6 cellular contexts compared by ENCODE assay signal in the genomic region with DNA sequence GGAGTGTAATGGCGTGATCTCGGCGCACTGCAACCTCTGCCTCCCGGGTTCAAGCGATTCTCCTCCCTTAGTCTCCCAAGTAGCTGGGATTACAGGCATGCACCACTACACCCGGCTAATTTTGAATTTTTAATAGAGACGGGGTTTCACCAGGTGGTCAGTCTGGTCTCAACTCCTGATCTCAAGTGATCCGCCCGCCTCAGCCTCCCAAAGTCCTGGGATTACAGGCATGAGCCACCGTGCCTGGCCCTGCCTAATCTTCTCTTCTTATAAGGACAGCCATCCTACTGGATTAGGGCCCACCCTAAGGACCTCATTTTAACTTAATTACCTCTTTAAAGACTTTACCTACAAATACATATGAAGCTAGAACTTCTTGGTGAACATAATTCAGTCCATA. TPM values are rescaled to one million over a fixed set of nuclear protein-coding genes. Genes with fewer than 3 reads are reported as not detected.
DNase-seq lines count a peak whose midpoint lies in the region; ATAC-seq, FAIRE-seq and TF ChIP-seq lines count a peak whose summit lies in the region.
"Not testable (repeated sequence)": the region's sequence is repeated elsewhere in the genome, so short reads cannot be mapped to it uniquely, and the experiment has no call there.

No MANE protein-coding gene starts in this region.

- not testable (repeated sequence) for TF ChIP-seq EP300 in K562 (IDR thresholded peaks at IDR 0.05; ENCODE audit: low read length)

- not testable (repeated sequence) for H3K36me3 Mint-ChIP-seq in GM23338 (ENCODE audit: low read depth)

- H3K79me2 ChIP-seq in GM23338 (replicated peaks; ENCODE audit: insufficient read depth); K562 (ENCODE audit: control insufficient read depth, insufficient read depth, low read length); hepatocyte: not testable (repeated sequence)

- H3K27ac Mint-ChIP-seq in GM23338 = not testable (repeated sequence)

- not testable (repeated sequence) for H3K9me2 ChIP-seq in GM23338 (ENCODE audit: insufficient read depth); hepatocyte (replicated peaks; ENCODE audit: insufficient read depth)

- FAIRE-seq in K562 (lab: Jason Lieb, UNC) = not testable (repeated sequence)

- DNase-seq in GM23338 (ENCODE audit: low spot score); Panc1 (ENCODE audit: low read depth, low spot score); K562 (ENCODE audit: extremely low read depth in 1 of 4, low spot score in 3 of 4); hepatocyte (ENCODE audit: low spot score); right lobe of liver; prostate gland (ENCODE audit: low spot score): not testable (repeated sequence)

- not testable (repeated sequence) for ATAC-seq in GM23338, Panc1, K562, right lobe of liver

- H4K20me1 ChIP-seq in GM23338 (replicated peaks; ENCODE audit: insufficient read depth); K562 (replicated peaks; ENCODE audit: control insufficient read depth, insufficient read depth, low read length); hepatocyte (ENCODE audit: insufficient read depth, poor library complexity, severe bottlenecking): not testable (repeated sequence)

- not testable (repeated sequence) for H3K27ac ChIP-seq in GM23338 (ENCODE audit: low read depth); K562 (ENCODE audit: extremely low read depth, low read depth, low read length)
- H3K27ac ChIP-seq in Panc1 (ENCODE audit: low read length) = peak overlapping the region; percentile 55
- peak overlapping the region; percentile 91 for H3K27ac ChIP-seq in hepatocyte
- peak overlapping the region; percentile 86 to 93 (median 91) for H3K27ac ChIP-seq in right lobe of liver
- H3K27ac ChIP-seq in prostate gland = peak overlapping the region; percentile 84

- 78% methylated on average over 10 of the region's 10 CpGs for WGBS in K562 (ENCODE audit: insufficient coverage, low coverage, missing lambda C conversion rate)
- 88% methylated on average over 10 of the region's 10 CpGs for WGBS in hepatocyte (ENCODE audit: low lambda C conversion rate, missing lambda C conversion rate)
- WGBS in right lobe of liver (ENCODE audit: insufficient coverage, low coverage, low lambda C conversion rate, missing lambda C conversion rate) = 97% methylated on average over 10 of the region's 10 CpGs
- WGBS in prostate gland = 95% methylated on average over 10 of the region's 10 CpGs

- H3K9me3 ChIP-seq in Panc1 (ENCODE audit: control insufficient read depth, insufficient read depth, low read depth, low read length); K562 (replicated peaks; ENCODE audit: control insufficient read depth, insufficient read depth, low read depth, low read length); hepatocyte (ENCODE audit: low read depth); right lobe of liver; prostate gland: not testable (repeated sequence)

- not testable (repeated sequence) for H3K27me3 Mint-ChIP-seq in GM23338 (ENCODE audit: insufficient read depth, low read depth, poor library complexity)

- not testable (repeated sequence) for TF ChIP-seq POLR2A in K562 (conservative IDR thresholded peaks at IDR 0.05); right lobe of liver (IDR thresholded peaks at IDR 0.05); prostate gland (IDR thresholded peaks at IDR 0.05)

- H3K9ac ChIP-seq in K562 (ENCODE audit: insufficient read depth in 1 of 2, low read depth in 2 of 2, low read length in 2 of 2) = not testable (repeated sequence)

- H3K4me3 ChIP-seq in GM23338; Panc1 (ENCODE audit: low read depth in 2 of 2, low read length in 2 of 2); K562; hepatocyte; right lobe of liver; prostate gland: not testable (repeated sequence)

- H2AFZ ChIP-seq in GM23338 (peak overlapping the region; percentile 84), K562 (ENCODE audit: low read depth, low read length) (peak overlapping the region; percentile 100; the same call in 1 of the 2 replicates)
- H2AFZ ChIP-seq in hepatocyte = not testable (repeated sequence)

- not testable (repeated sequence) for H3F3A ChIP-seq in GM23338 (replicated peaks; ENCODE audit: low read depth)

- H3K4me2 ChIP-seq in GM23338; K562 (ENCODE audit: insufficient read depth, low read length); hepatocyte: not testable (repeated sequence)

- in situ Hi-C loops in Panc1 (cut with HindIII; ENCODE audit: low pct_unique_long_range_greater_than_20kb, low sequenced_read_pairs) = not testable (repeated sequence)
- in situ Hi-C loops in K562 (cut with MboI) = loop anchor here (5.0 kb wide), 1 partner anchor 117 kb away; a partner anchor contains a TSS

- not testable (repeated sequence) for TF ChIP-seq RAD21 in K562 (CRISPR knock-in tag; conservative IDR thresholded peaks at IDR 0.05 in 1 of 2, IDR thresholded peaks at IDR 0.05 in 1 of 2)

- not testable (repeated sequence) for H3K36me3 ChIP-seq in GM23338 (ENCODE audit: insufficient read depth); Panc1 (ENCODE audit: control insufficient read depth, insufficient read depth, low read length); K562 (ENCODE audit: control insufficient read depth, insufficient read depth, low read length); hepatocyte (replicated peaks; ENCODE audit: insufficient read depth, low read depth); right lobe of liver; prostate gland

- not testable (repeated sequence) for TF ChIP-seq CTCF in GM23338 (conservative IDR thresholded peaks at IDR 0.05; ENCODE audit: low read depth in 2 of 2); Panc1 (IDR thresholded peaks at IDR 0.05); K562 (IDR thresholded peaks at IDR 0.05 in 2 of 3, conservative IDR thresholded peaks at IDR 0.05 in 1 of 3; ENCODE audit: insufficient read depth in 2 of 3, low read depth in 1 of 3, low read length in 3 of 3); hepatocyte (IDR thresholded peaks at IDR 0.05; ENCODE audit: poor library complexity); right lobe of liver (IDR thresholded peaks at IDR 0.05); prostate gland (IDR thresholded peaks at IDR 0.05)

- H3K9me1 ChIP-seq in K562 (ENCODE audit: control insufficient read depth, insufficient read depth, low read length) = not testable (repeated sequence)

- H3K9me3 Mint-ChIP-seq in GM23338 = not testable (repeated sequence)

- intact Hi-C loops in Panc1 (cut with micrococcal nuclease; ENCODE audit: unreplicated experiment); K562 (cut with micrococcal nuclease); right lobe of liver (cut with DNase I): not testable (repeated sequence)
- intact Hi-C loops in prostate gland (cut with DNase I) = loop anchor here (5.0 kb wide), 1 partner anchor 48 kb away; a partner anchor contains a TSS

- POLR2A ChIA-PET in Panc1 (lab: Charles Lee) = interaction anchor here (0.6 kb wide), 1 partner anchor 50 kb away, joined by 3 read pairs; no protein-coding TSS in a partner anchor
- POLR2A ChIA-PET in K562 (lab: Yijun Ruan, JAX) = interaction anchor here (0.6 to 1.7 kb wide), 6 partner anchors 11 to 801 kb away, joined by 3 to 6 read pairs (median 3); no protein-coding TSS in a partner anchor

- peaks cover 26% of the 10 kb centered on the region for H3K4me1 Mint-ChIP-seq in GM23338

- not testable (repeated sequence) for BruUV-seq in Panc1 (replicated peaks; lab: Mats Ljungman, UMichigan); K562 (replicated peaks; lab: Mats Ljungman, UMichigan)

- not testable (repeated sequence) for H3K27me3 ChIP-seq in GM23338 (ENCODE audit: insufficient read depth); Panc1 (ENCODE audit: control insufficient read depth, insufficient read depth, low read length); K562 (ENCODE audit: control insufficient read depth in 2 of 2, insufficient read depth in 2 of 2, low read length in 2 of 2); hepatocyte; right lobe of liver; prostate gland (replicated peaks; ENCODE audit: insufficient read depth)

- not testable (repeated sequence) for H3K4me3 Mint-ChIP-seq in GM23338

- CTCF ChIA-PET in Panc1 (lab: Charles Lee) = interaction anchor here (0.7 kb wide), 1 partner anchor 65 kb away, joined by 7 read pairs; no protein-coding TSS in a partner anchor
- CTCF ChIA-PET in K562 (lab: Yijun Ruan, JAX; ENCODE audit: low intra/inter-chr PET ratio) = not testable (repeated sequence)

- peaks cover 20% of the 10 kb centered on the region for H3K4me1 ChIP-seq in GM23338 (ENCODE audit: insufficient read depth)
- peaks cover 30% of the 10 kb centered on the region for H3K4me1 ChIP-seq in Panc1 (ENCODE audit: control insufficient read depth, insufficient read depth, low read length)
- peaks cover 9 to 29% of the 10 kb centered on the region in 2 experiments for H3K4me1 ChIP-seq in K562 (replicated peaks in 1 of 2; ENCODE audit: control insufficient read depth in 2 of 2, insufficient read depth in 2 of 2, low read length in 2 of 2)
- peaks cover 41% of the 10 kb centered on the region for H3K4me1 ChIP-seq in hepatocyte (ENCODE audit: insufficient read depth)
- peaks cover 0 to 63% (median 28%) of the 10 kb centered on the region in 4 donors for H3K4me1 ChIP-seq in right lobe of liver
- H3K4me1 ChIP-seq in prostate gland (replicated peaks) = peaks cover 21% of the 10 kb centered on the region

RNA-seq across cellular contexts. Expression of a gene that starts 48.3 kb away (rescaled TPM):
- 63.6 and 64.0 TPM in 2 replicates for total RNA-seq in GM23338 (2014; rRNA removed; shearing (Covaris generic))
- polyA plus RNA-seq in GM23338 (2016; fragmentation: Nextera tagmentation; extraction: Ambion mirVana) (54.9 and 58.1 TPM in 2 replicates), K562 (2011; rRNA removed) (99.9 and 181 TPM in 2 replicates), K562 (2014; fragmentation: Illumina TruSeq; extraction: Trizol) (83.0 and 84.4 TPM in 2 replicates), K562 (2014; fragmentation: Nextera tagmentation; extraction: Ambion mirVana) (1 to 10 TPM in 1 of 2 experiments, under 1 TPM in 1; 0.70 to 3.1 TPM), K562 (2014; rRNA removed) (51.1 and 52.3 TPM in 2 replicates), hepatocyte (310 and 327 TPM in 2 replicates)
- total RNA-seq in Panc1 (2021; ENCODE audit: unreplicated experiment) (197 TPM), K562 (2014; rRNA removed) (59.2 and 74.5 TPM in 2 replicates), K562 (2014; rRNA removed; fragmentation: Illumina TruSeq; extraction: Trizol) (34.2 and 41.2 TPM in 2 replicates), K562 (2015; rRNA removed; fragmentation: Illumina TruSeq; extraction: Trizol) (72.3 and 72.6 TPM in 2 replicates), K562 (2021) (76.7 and 80.4 TPM in 2 replicates), hepatocyte (157 and 163 TPM in 2 replicates), right lobe of liver (100 to 1,000 TPM; 115 to 371 (median 261) TPM), prostate gland (100 to 1,000 TPM in 1 of 2 donors, 10 to 100 TPM in 1; 98.1 to 190 TPM)
- 331 TPM for polyA plus RNA-seq in Panc1 (2012; ENCODE audit: insufficient read length)
- 8.3 and 17.4 TPM in 2 replicates for total RNA-seq in K562 (2011; cell fraction: chromatin; rRNA removed; ENCODE audit: low replicate concordance)
- total RNA-seq in K562 (2011; cell fraction: nucleolus; rRNA removed) = 17.3 and 17.6 TPM in 2 replicates
- 13.9 and 15.0 TPM in 2 replicates for total RNA-seq in K562 (2011; cell fraction: nucleoplasm; rRNA removed)
- 113 and 128 TPM in 2 replicates for polyA plus RNA-seq in K562 (2011; cell fraction: cytosol; rRNA removed)
- 68.2 and 102 TPM in 2 replicates for polyA plus RNA-seq in K562 (2011; cell fraction: nucleus; rRNA removed)
- polyA plus RNA-seq in K562 (2012) = 68.8 and 135 TPM in 2 replicates
- 62.2 and 82.4 TPM in 2 replicates for polyA minus RNA-seq in K562 (2011; rRNA and poly(A)+ RNA removed)
- 51.4 and 98.5 TPM in 2 replicates for polyA minus RNA-seq in K562 (2011; cell fraction: cytosol; rRNA and poly(A)+ RNA removed)
- 7.0 and 20.3 TPM in 2 replicates for polyA minus RNA-seq in K562 (2011; cell fraction: nucleus; rRNA and poly(A)+ RNA removed)

RNA-seq across cellular contexts. Expression of a gene that starts 50.6 kb away (rescaled TPM):
- 41.2 and 48.2 TPM in 2 replicates for total RNA-seq in GM23338 (2014; rRNA removed; shearing (Covaris generic))
- 16.7 and 19.5 TPM in 2 replicates for polyA plus RNA-seq in GM23338 (2016; fragmentation: Nextera tagmentation; extraction: Ambion mirVana)
- total RNA-seq in Panc1 (2021; ENCODE audit: unreplicated experiment) = 600 TPM
- polyA plus RNA-seq in Panc1 (2012; ENCODE audit: insufficient read length) = 1,018 TPM
- total RNA-seq in K562 (2011; cell fraction: chromatin; rRNA removed; ENCODE audit: low replicate concordance) = 229 and 471 TPM in 2 replicates
- 275 and 311 TPM in 2 replicates for total RNA-seq in K562 (2011; cell fraction: nucleolus; rRNA removed)
- 234 and 268 TPM in 2 replicates for total RNA-seq in K562 (2011; cell fraction: nucleoplasm; rRNA removed)
- total RNA-seq in K562 (2014; rRNA removed) = 11.0 and 38.7 TPM in 2 replicates
- total RNA-seq in K562 (2014; rRNA removed; fragmentation: Illumina TruSeq; extraction: Trizol) = 8.5 and 10.7 TPM in 2 replicates
- total RNA-seq in K562 (2015; rRNA removed; fragmentation: Illumina TruSeq; extraction: Trizol) = 16.7 and 17.7 TPM in 2 replicates
- total RNA-seq in K562 (2021) = 33.6 and 37.9 TPM in 2 replicates
- 28.8 and 56.9 TPM in 2 replicates for polyA plus RNA-seq in K562 (2011; rRNA removed)
- 31.0 and 40.4 TPM in 2 replicates for polyA plus RNA-seq in K562 (2011; cell fraction: cytosol; rRNA removed)
- polyA plus RNA-seq in K562 (2011; cell fraction: nucleus; rRNA removed) = 155 and 194 TPM in 2 replicates
- polyA plus RNA-seq in K562 (2012) = 31.3 and 40.0 TPM in 2 replicates
- polyA plus RNA-seq in K562 (2014; fragmentation: Illumina TruSeq; extraction: Trizol) = 10.9 and 16.9 TPM in 2 replicates
- polyA plus RNA-seq in K562 (2014; fragmentation: Nextera tagmentation; extraction: Ambion mirVana) = 1 to 10 TPM; 1.3 to 1.5 TPM
- polyA plus RNA-seq in K562 (2014; rRNA removed) = 24.8 and 27.8 TPM in 2 replicates
- 41.6 and 47.9 TPM in 2 replicates for polyA minus RNA-seq in K562 (2011; rRNA and poly(A)+ RNA removed)
- polyA minus RNA-seq in K562 (2011; cell fraction: cytosol; rRNA and poly(A)+ RNA removed) = 59.8 and 102 TPM in 2 replicates
- 62.9 and 86.3 TPM in 2 replicates for polyA minus RNA-seq in K562 (2011; cell fraction: nucleus; rRNA and poly(A)+ RNA removed)
- total RNA-seq in hepatocyte = 19.2 and 27.8 TPM in 2 replicates
- polyA plus RNA-seq in hepatocyte = 43.5 and 47.9 TPM in 2 replicates
- 10 to 100 TPM; 17.1 to 67.7 (median 20.3) TPM for total RNA-seq in right lobe of liver
- 10 to 100 TPM; 96.1 to 99.6 TPM for total RNA-seq in prostate gland
